26 cellular contexts compared by ENCODE assay signal in genomic region chr6:119962505-119962904, GRCh38.
"Had no signal": no experiment of that assay in that cellular context is flagged by ENCODE, and none has a peak within 500 bp of the region (broad histone marks: within the 10 kb centered on the region; RNA-seq: fewer than 3 reads in every experiment).

No MANE protein-coding gene starts in this region.

- H3K9me3 ChIP-seq: left ventricle myocardium inferior, neutrophil, right atrium auricular region, stomach, testis, thyroid gland, transverse colon, upper lobe of left lung, vagina had no signal

- H3K4me2 ChIP-seq: neural progenitor cell had no signal

- H2AFZ ChIP-seq: neural progenitor cell, parathyroid adenoma had no signal

- H3K4me3 ChIP-seq: left ventricle myocardium inferior, lung, neural progenitor cell, right atrium auricular region, skin epidermis, stomach, testis, thyroid gland, transverse colon, upper lobe of left lung, vagina had no signal

- H3K4me1 ChIP-seq: left ventricle myocardium inferior, neural progenitor cell, parathyroid adenoma, right atrium auricular region, stomach, testis, transverse colon, upper lobe of left lung, vagina had no signal

- ATAC-seq: natural killer cell; sciatic nerve; stimulated activated naive B cell treated with anti-CD40 and anti-IgM and Interleukin-4, amounts not matched to agents 10 μg/mL and 1 μg/mL and 100 μg/mL, for 72 hours; stimulated activated naive CD8-positive, alpha-beta T cell treated with anti-CD3 and anti-CD28 coated beads, Interleukin-15, Interleukin-2, amounts not matched to agents 100 U/mL and 50 U/mL, for 24 hours had no signal

- DNase-seq: islet precursor cell; left ventricle myocardium inferior; mesendoderm; naive B cell; natural killer cell; nephron progenitor cell; occipital lobe; stimulated activated CD4-positive, alpha-beta T cell treated with anti-CD3 and anti-CD28 coated beads, Interleukin-12 subunit alpha, Interleukin-12 subunit beta, amount 100 ng/mL, for 4 hours; stimulated activated CD4-positive, alpha-beta T cell treated with anti-CD3 and anti-CD28 coated beads, Interleukin-15, amount 100 ng/mL, for 24 hours; stimulated activated CD4-positive, alpha-beta T cell treated with anti-CD3 and anti-CD28 coated beads, Interleukin-2, amount 100 ng/mL, for 24 hours; stimulated activated CD4-positive, alpha-beta T cell treated with anti-CD3 and anti-CD28 coated beads, Interleukin-4, amount 100 ng/mL, for 1 hour; stimulated activated naive B cell treated with anti-CD40 and anti-IgM and Interleukin-4, amounts not matched to agents 10 μg/mL and 1 μg/mL and 100 μg/mL, for 72 hours; stimulated activated naive CD8-positive, alpha-beta T cell treated with anti-CD3 and anti-CD28 coated beads, Interleukin-15, Interleukin-2, amounts not matched to agents 100 U/mL and 50 U/mL, for 24 hours; stomach; testis; thyroid gland; transverse colon; upper lobe of left lung had no signal

- H3K36me3 ChIP-seq: left ventricle myocardium inferior, neural progenitor cell, neutrophil, right atrium auricular region, stomach, thyroid gland, transverse colon, upper lobe of left lung, vagina had no signal

- H3K9ac ChIP-seq: neural progenitor cell, parathyroid adenoma had no signal

- H3K79me2 ChIP-seq: parathyroid adenoma had no signal

- H3K27ac ChIP-seq: left ventricle myocardium inferior, neural progenitor cell, neutrophil, parathyroid adenoma, right atrium auricular region, skin epidermis, stomach, testis, thyroid gland, transverse colon, upper lobe of left lung, vagina had no signal

- H3K27me3 ChIP-seq: neural progenitor cell, neutrophil, right atrium auricular region, stomach, testis, thyroid gland, transverse colon, upper lobe of left lung, vagina had no signal
